ENCODE assay signal across 1 cellular context in the genomic region with DNA sequence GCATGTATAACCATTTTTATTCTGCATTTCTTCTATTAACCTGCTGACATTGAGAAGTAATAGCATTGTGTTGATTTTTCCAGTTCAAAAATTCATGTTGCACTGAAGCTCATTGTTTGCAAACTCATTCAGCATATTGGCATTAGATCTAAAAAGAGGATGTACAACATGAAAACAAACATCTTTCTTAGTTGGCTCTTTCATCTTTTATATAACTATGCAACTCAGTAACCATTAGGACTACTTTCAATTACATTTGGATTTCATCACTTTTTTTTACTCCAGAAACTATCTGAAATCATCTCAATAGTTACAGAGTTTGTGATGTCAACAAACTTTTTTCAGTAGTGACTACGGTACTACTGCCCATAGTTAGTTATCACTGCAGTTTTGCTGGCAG.
TF ChIP-seq lines count a peak whose summit lies in the region.

No MANE protein-coding gene starts in this region.

TF ChIP-seq in HepG2, 621 proteins besides CTCF, POLR2A, EP300 and RAD21 (continued from another document):
- TF ChIP-seq LRRFIP1 (CRISPR knock-in tag; conservative IDR thresholded peaks at IDR 0.05): no peak
- peak; percentile 76 for TF ChIP-seq FOXA3 (CRISPR knock-in tag; IDR thresholded peaks at IDR 0.05)
- no peak for TF ChIP-seq THYN1 (CRISPR knock-in tag; IDR thresholded peaks at IDR 0.05; ENCODE audit: borderline replicate concordance, low read depth)
- TF ChIP-seq ZNF431 (CRISPR knock-in tag; IDR thresholded peaks at IDR 0.05; ENCODE audit: borderline replicate concordance, low read depth): no peak
- TF ChIP-seq XBP1 (CRISPR knock-in tag; IDR thresholded peaks at IDR 0.05): no peak
- no peak for TF ChIP-seq TFE3 (CRISPR knock-in tag; IDR thresholded peaks at IDR 0.05)
- TF ChIP-seq, protein P1, sequence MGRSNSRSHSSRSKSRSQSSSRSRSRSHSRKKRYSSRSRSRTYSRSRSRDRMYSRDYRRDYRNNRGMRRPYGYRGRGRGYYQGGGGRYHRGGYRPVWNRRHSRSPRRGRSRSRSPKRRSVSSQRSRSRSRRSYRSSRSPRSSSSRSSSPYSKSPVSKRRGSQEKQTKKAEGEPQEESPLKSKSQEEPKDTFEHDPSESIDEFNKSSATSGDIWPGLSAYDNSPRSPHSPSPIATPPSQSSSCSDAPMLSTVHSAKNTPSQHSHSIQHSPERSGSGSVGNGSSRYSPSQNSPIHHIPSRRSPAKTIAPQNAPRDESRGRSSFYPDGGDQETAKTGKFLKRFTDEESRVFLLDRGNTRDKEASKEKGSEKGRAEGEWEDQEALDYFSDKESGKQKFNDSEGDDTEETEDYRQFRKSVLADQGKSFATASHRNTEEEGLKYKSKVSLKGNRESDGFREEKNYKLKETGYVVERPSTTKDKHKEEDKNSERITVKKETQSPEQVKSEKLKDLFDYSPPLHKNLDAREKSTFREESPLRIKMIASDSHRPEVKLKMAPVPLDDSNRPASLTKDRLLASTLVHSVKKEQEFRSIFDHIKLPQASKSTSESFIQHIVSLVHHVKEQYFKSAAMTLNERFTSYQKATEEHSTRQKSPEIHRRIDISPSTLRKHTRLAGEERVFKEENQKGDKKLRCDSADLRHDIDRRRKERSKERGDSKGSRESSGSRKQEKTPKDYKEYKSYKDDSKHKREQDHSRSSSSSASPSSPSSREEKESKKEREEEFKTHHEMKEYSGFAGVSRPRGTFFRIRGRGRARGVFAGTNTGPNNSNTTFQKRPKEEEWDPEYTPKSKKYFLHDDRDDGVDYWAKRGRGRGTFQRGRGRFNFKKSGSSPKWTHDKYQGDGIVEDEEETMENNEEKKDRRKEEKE (IDR thresholded peaks at IDR 0.05): no peak
